Comparison of ENCODE assay signal across 8 cellular contexts in the genomic region with DNA sequence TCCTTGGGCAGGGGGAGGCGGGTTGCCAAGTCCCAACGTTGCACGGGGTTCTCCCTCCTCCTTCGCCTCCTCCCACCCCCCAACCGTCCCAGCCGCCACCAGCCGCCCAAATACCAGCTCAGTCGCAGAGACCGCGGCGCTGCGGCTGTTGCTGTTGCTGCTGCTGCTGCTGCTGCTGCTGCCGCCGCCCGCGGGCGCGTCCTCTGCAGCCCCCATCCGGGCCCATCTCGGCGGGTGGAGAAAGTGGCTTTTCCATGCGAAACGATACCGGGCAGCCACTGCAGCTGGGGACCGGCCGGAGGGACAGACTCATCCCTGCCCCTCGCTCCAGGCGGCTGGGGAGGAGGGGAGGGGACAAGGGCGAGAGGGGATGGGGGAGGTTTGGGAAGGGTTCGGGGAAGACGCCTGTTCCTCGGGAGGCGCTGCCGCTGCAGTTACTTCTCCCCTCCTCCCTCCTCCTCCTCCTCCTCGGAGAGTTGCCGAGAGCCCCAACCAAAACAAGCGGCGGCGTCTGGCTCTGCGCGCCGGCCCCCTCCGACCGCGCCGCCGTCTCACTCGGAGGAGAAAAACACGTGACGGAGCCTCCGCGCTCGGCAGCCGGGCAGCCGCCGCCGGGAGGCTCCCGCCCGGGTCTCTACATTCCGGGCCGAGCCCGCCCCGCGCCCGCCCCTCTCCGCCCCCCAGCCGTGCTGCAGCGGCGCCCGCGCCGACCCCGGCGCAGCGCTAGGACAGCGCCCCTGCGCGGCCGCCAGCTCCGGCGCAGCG. TPM values are rescaled to one million over a fixed set of nuclear protein-coding genes. Genes with fewer than 3 reads are reported as not detected.
DNase-seq lines count a peak whose midpoint lies in the region; ATAC-seq and TF ChIP-seq lines count a peak whose summit lies in the region.

A gene with protein sequence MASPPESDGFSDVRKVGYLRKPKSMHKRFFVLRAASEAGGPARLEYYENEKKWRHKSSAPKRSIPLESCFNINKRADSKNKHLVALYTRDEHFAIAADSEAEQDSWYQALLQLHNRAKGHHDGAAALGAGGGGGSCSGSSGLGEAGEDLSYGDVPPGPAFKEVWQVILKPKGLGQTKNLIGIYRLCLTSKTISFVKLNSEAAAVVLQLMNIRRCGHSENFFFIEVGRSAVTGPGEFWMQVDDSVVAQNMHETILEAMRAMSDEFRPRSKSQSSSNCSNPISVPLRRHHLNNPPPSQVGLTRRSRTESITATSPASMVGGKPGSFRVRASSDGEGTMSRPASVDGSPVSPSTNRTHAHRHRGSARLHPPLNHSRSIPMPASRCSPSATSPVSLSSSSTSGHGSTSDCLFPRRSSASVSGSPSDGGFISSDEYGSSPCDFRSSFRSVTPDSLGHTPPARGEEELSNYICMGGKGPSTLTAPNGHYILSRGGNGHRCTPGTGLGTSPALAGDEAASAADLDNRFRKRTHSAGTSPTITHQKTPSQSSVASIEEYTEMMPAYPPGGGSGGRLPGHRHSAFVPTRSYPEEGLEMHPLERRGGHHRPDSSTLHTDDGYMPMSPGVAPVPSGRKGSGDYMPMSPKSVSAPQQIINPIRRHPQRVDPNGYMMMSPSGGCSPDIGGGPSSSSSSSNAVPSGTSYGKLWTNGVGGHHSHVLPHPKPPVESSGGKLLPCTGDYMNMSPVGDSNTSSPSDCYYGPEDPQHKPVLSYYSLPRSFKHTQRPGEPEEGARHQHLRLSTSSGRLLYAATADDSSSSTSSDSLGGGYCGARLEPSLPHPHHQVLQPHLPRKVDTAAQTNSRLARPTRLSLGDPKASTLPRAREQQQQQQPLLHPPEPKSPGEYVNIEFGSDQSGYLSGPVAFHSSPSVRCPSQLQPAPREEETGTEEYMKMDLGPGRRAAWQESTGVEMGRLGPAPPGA (N-terminal part only) (minus strand): TSS at position 610 of the 765 bp plus-strand sequence. CDS start 1,082 bp downstream, outside the sequence.

- ATAC-seq in GM18868 (IDR thresholded peaks at IDR 0.05; ENCODE audit: unreplicated experiment) = peak; percentile 49
- peak; percentile 28 for ATAC-seq in HG03097 (IDR thresholded peaks at IDR 0.05; ENCODE audit: low FRiP score, unreplicated experiment)
- ATAC-seq in activated CD8-positive, alpha-beta T cell treated with anti-CD3 and anti-CD28 coated beads, Interleukin-2, amount 10 ng/mL, durations not matched to agents 7 days and 5 days = peak; percentile 59

- no peaks in the 10 kb centered on the region for H3K9me3 Mint-ChIP-seq in activated CD8-positive, alpha-beta T cell treated with anti-CD3 and anti-CD28 coated beads, Interleukin-2, amount 10 ng/mL, durations not matched to agents 7 days and 5 days (ENCODE audit: insufficient read depth)
- H3K9me3 Mint-ChIP-seq in endodermal cell = no peaks in the 10 kb centered on the region

- peak within 1 kb of the TSS; percentile 87 for H3K27ac Mint-ChIP-seq in activated CD8-positive, alpha-beta T cell treated with anti-CD3 and anti-CD28 coated beads, Interleukin-2, amount 10 ng/mL, durations not matched to agents 7 days and 5 days
- H3K27ac Mint-ChIP-seq in endodermal cell = peak within 1 kb of the TSS; percentile 87

- peaks cover 53% of the 10 kb centered on the region for H3K4me1 Mint-ChIP-seq in activated CD8-positive, alpha-beta T cell treated with anti-CD3 and anti-CD28 coated beads, Interleukin-2, amount 10 ng/mL, durations not matched to agents 7 days and 5 days (ENCODE audit: low read depth)
- peaks cover 11% of the 10 kb centered on the region for H3K4me1 Mint-ChIP-seq in endodermal cell

- no peaks in the 10 kb centered on the region for H3K27me3 ChIP-seq in endodermal cell (ENCODE audit: control insufficient read depth, insufficient read depth, low read length, poor library complexity, severe bottlenecking)

- peak within 1 kb of the TSS; percentile 87 for H3K4me3 Mint-ChIP-seq in activated CD8-positive, alpha-beta T cell treated with anti-CD3 and anti-CD28 coated beads, Interleukin-2, amount 10 ng/mL, durations not matched to agents 7 days and 5 days
- peak within 1 kb of the TSS; percentile 78 for H3K4me3 Mint-ChIP-seq in endodermal cell

- POLR2A ChIA-PET in activated CD8-positive, alpha-beta T cell treated with anti-CD3 and anti-CD28 coated beads, Interleukin-2, amount 10 ng/mL, durations not matched to agents 7 days and 5 days (lab: Charles Lee) = interaction anchor here (1.0 to 3.3 kb wide), 4 partner anchors 8 to 38 kb away, joined by 4 to 25 read pairs (median 7); a partner anchor contains a TSS

- H3K36me3 Mint-ChIP-seq in activated CD8-positive, alpha-beta T cell treated with anti-CD3 and anti-CD28 coated beads, Interleukin-2, amount 10 ng/mL, durations not matched to agents 7 days and 5 days (ENCODE audit: low read depth) = peaks cover 18% of the 10 kb centered on the region
- H3K36me3 Mint-ChIP-seq in endodermal cell (ENCODE audit: low read depth) = peaks cover 25% of the 10 kb centered on the region

- 0% methylated on average over 76 of the region's 82 CpGs; no CpG with 5 or more reads in 1 of the 2 experiments for WGBS in endodermal cell (ENCODE audit: insufficient coverage in 1 of 2, insufficient read length in 1 of 2), 2 experiments

- peaks cover 9% of the 10 kb centered on the region for H3K27me3 Mint-ChIP-seq in activated CD8-positive, alpha-beta T cell treated with anti-CD3 and anti-CD28 coated beads, Interleukin-2, amount 10 ng/mL, durations not matched to agents 7 days and 5 days (ENCODE audit: low read depth)
- no peaks in the 10 kb centered on the region for H3K27me3 Mint-ChIP-seq in endodermal cell (ENCODE audit: insufficient read depth)

- DNase-seq in AG09309 (ENCODE audit: low read depth) = no peak
- peak; percentile 53 for DNase-seq in NCI-H460 (ENCODE audit: extremely low read depth, low read depth)
- DNase-seq in activated CD8-positive, alpha-beta T cell treated with anti-CD3 and anti-CD28 coated beads, Interleukin-2, amount 10 ng/mL, durations not matched to agents 7 days and 5 days = peak; percentile 71
- peak; percentile 91 for DNase-seq in endodermal cell
- DNase-seq in mesenteric fat pad (ENCODE audit: low spot score) = peak; percentile 90
- peak; percentile 72 for DNase-seq in stimulated activated CD8-positive, alpha-beta memory T cell treated with anti-CD3 and anti-CD28 coated beads, Interleukin-4, amount 100 ng/mL, for 48 hours

- H3K9ac ChIP-seq in endodermal cell (ENCODE audit: extremely low read depth, low read length, poor library complexity, severe bottlenecking) = peak within 1 kb of the TSS; percentile 47

- H3K36me3 ChIP-seq in endodermal cell (ENCODE audit: control insufficient read depth, insufficient read depth, low read length) = peaks cover 5% of the 10 kb centered on the region

- peak; percentile 19 for TF ChIP-seq CTCF in AG09309 (IDR thresholded peaks at IDR 0.05; ENCODE audit: control insufficient read depth, insufficient read depth, low read depth, low read length, missing control alignments)
- TF ChIP-seq CTCF in endodermal cell (conservative IDR thresholded peaks at IDR 0.05) = peak; percentile 63

- CTCF ChIA-PET in activated CD8-positive, alpha-beta T cell treated with anti-CD3 and anti-CD28 coated beads, Interleukin-2, amount 10 ng/mL, durations not matched to agents 7 days and 5 days (lab: Charles Lee) = interaction anchor here (0.6 to 4.3 kb wide), 29 partner anchors 9 to 1134 kb away, joined by 3 to 36 read pairs (median 5); a partner anchor contains a TSS

- H3K4me3 ChIP-seq in AG09309 (ENCODE audit: control insufficient read depth, low read depth, low read length) (peak within 1 kb of the TSS; percentile 85), endodermal cell (ENCODE audit: low read length) (peak within 1 kb of the TSS; percentile 94)

- peaks cover 12% of the 10 kb centered on the region for H3K4me1 ChIP-seq in endodermal cell (ENCODE audit: control insufficient read depth, insufficient read depth, low read length)

- H3K9me3 ChIP-seq in endodermal cell (ENCODE audit: control insufficient read depth, low read length) = no peaks in the 10 kb centered on the region

- H3K27ac ChIP-seq in endodermal cell (ENCODE audit: low read depth, low read length) = peak within 1 kb of the TSS; percentile 90

RNA-seq across cellular contexts. Expression of the gene that starts here (rescaled TPM):
- 9.9 and 10.4 TPM in 2 replicates for total RNA-seq in NCI-H460 (2014; rRNA removed; shearing (Covaris generic))
- 4.9 and 5.0 TPM in 2 replicates for polyA plus RNA-seq in NCI-H460 (2014; cell fraction: nucleus; rRNA removed)
- total RNA-seq in activated CD8-positive, alpha-beta T cell treated with anti-CD3 and anti-CD28 coated beads, Interleukin-2, amount 10 ng/mL, durations not matched to agents 7 days and 5 days = 1 to 10 TPM; 7.3 to 9.6 TPM
- total RNA-seq in endodermal cell (10 to 100 TPM; 16.2 to 16.6 TPM), mesenteric fat pad (17.0 TPM)
- 17.0 TPM for polyA plus RNA-seq in endodermal cell (2013, experiment 1 of 2)
- 15.8 TPM for polyA plus RNA-seq in endodermal cell (2013, experiment 2 of 2)
